In genomic region chr20:1437222-1437904, GRCh38 we compare ENCODE assay signal across 8 cellular contexts. TPM values are rescaled to one million over a fixed set of nuclear protein-coding genes. Genes with fewer than 3 reads are reported as not detected.
A peak's percentile ranks its signal among the peaks of the same experiment; 100 is the strongest.
DNase-seq lines count a peak whose midpoint lies in the region; ATAC-seq, FAIRE-seq and TF ChIP-seq lines count a peak whose summit lies in the region.

No MANE protein-coding gene starts in this region.

- no peaks in the 10 kb centered on the region for H3K79me2 ChIP-seq in MM.1S (ENCODE audit: low read length)

- WGBS in gastroesophageal sphincter (ENCODE audit: low coverage in 1 of 2), 2 donors = 34 to 91% methylated on average over 3 to 7 of the region's 7 CpGs
- WGBS in pancreas, 2 donors = 38 to 41% methylated on average over 7 of the region's 7 CpGs
- 40 to 56% methylated on average over 7 of the region's 7 CpGs for WGBS in tibial nerve, 2 donors

- ATAC-seq in gastroesophageal sphincter (no peak), pancreas (peak; percentile 64 to 93 (median 88))

- TF ChIP-seq POLR2A in gastroesophageal sphincter (IDR thresholded peaks at IDR 0.05) = no peak
- no peak for TF ChIP-seq POLR2A in tibial nerve (IDR thresholded peaks at IDR 0.05)

- CTCF ChIA-PET in GM10248 (lab: Yijun Ruan, JAX) = interaction anchor here (0.6 to 6.7 kb wide), 28 partner anchors 8 to 220 kb away, joined by 3 to 91 read pairs (median 4); partner anchors contain the start of genes FKBP1A, NSFL1C and SDCBP2

- intact Hi-C loops in pancreas (cut with DNase I) = no loop called here

- H3K36me3 ChIP-seq in MM.1S (replicated peaks; ENCODE audit: insufficient read depth, low read length) (no peaks in the 10 kb centered on the region), SK-N-MC (ENCODE audit: insufficient read depth, low read length) (peaks cover 8% of the 10 kb centered on the region; the same call in 1 of the 2 replicates), gastroesophageal sphincter (peaks cover 0 to 40% of the 10 kb centered on the region in 2 donors), pancreas (peaks cover 0 to 4% (median 3%) of the 10 kb centered on the region in 3 donors), tibial nerve (peaks cover 0 to 45% (median 0%) of the 10 kb centered on the region in 3 donors)

- H3K9ac ChIP-seq in MM.1S (ENCODE audit: low read length) (no peak overlapping the region), SK-N-MC (ENCODE audit: insufficient read length) (no peak overlapping the region)

- DNase-seq in GM10248 (ENCODE audit: extremely low spot score) (peak; percentile 79), MM.1S (peak; percentile 78), SK-N-MC (ENCODE audit: low read depth, low spot score) (peak; percentile 69), pancreas (peak; percentile 35 to 86 (median 70)), tibial nerve (ENCODE audit: low spot score in 2 of 2) (peak; percentile 49 to 51), cerebellar nuclear complex (lab: John Stamatoyannopoulos, UW) (no peak)
- peak; percentile 27 to 71 (median 58) for DNase-seq in activated naive CD4-positive, alpha-beta T cell (lab: John Stamatoyannopoulos, UW)

- no peak overlapping the region for H3K27ac ChIP-seq in MM.1S (ENCODE audit: low read length)
- no peak overlapping the region for H3K27ac ChIP-seq in SK-N-MC
- no peak overlapping the region for H3K27ac ChIP-seq in gastroesophageal sphincter
- H3K27ac ChIP-seq in pancreas = no peak overlapping the region
- H3K27ac ChIP-seq in tibial nerve = no peak overlapping the region

- no peaks in the 10 kb centered on the region for H3K9me2 ChIP-seq in MM.1S (replicated peaks; ENCODE audit: insufficient read depth, low read length)

- TF ChIP-seq EP300 in gastroesophageal sphincter (IDR thresholded peaks at IDR 0.05) (no peak), tibial nerve (IDR thresholded peaks at IDR 0.05) (no peak)

- no peak overlapping the region for H2AFZ ChIP-seq in MM.1S (ENCODE audit: low read length)

- H3K4me3 ChIP-seq in MM.1S (ENCODE audit: low read length) = no peak overlapping the region
- H3K4me3 ChIP-seq in SK-N-MC = no peak overlapping the region
- H3K4me3 ChIP-seq in gastroesophageal sphincter = no peak overlapping the region
- H3K4me3 ChIP-seq in pancreas = no peak overlapping the region
- no peak overlapping the region for H3K4me3 ChIP-seq in tibial nerve

- H3K9me3 ChIP-seq in MM.1S (replicated peaks; ENCODE audit: insufficient read depth, low read length) (no peaks in the 10 kb centered on the region), SK-N-MC (ENCODE audit: low read depth, low read length) (no peaks in the 10 kb centered on the region), gastroesophageal sphincter (no peaks in the 10 kb centered on the region), pancreas (no peaks in the 10 kb centered on the region), tibial nerve (no peaks in the 10 kb centered on the region)

- H3K4me1 ChIP-seq in MM.1S (ENCODE audit: low read length) = peaks cover 11% of the 10 kb centered on the region
- no peaks in the 10 kb centered on the region for H3K4me1 ChIP-seq in gastroesophageal sphincter
- no peaks in the 10 kb centered on the region for H3K4me1 ChIP-seq in pancreas
- H3K4me1 ChIP-seq in tibial nerve = no peaks in the 10 kb centered on the region

- peak; percentile 85 for TF ChIP-seq CTCF in GM10248 (IDR thresholded peaks at IDR 0.05; ENCODE audit: control extremely low read depth, extremely low read depth, low read depth, missing control alignments)
- TF ChIP-seq CTCF in MM.1S (IDR thresholded peaks at IDR 0.05; ENCODE audit: low read length) = peak; percentile 89
- peak; percentile 68 to 86 (median 74) for TF ChIP-seq CTCF in gastroesophageal sphincter (IDR thresholded peaks at IDR 0.05)
- TF ChIP-seq CTCF in pancreas (IDR thresholded peaks at IDR 0.05) = peak; percentile 46 to 82 (median 70)
- peak; percentile 68 to 83 (median 81) for TF ChIP-seq CTCF in tibial nerve (IDR thresholded peaks at IDR 0.05)

- POLR2A ChIA-PET in GM10248 (lab: Yijun Ruan, JAX) = no interaction called here

- no peak for FAIRE-seq in pancreas (lab: Jason Lieb, UNC)

- H3K4me2 ChIP-seq in MM.1S (ENCODE audit: low read depth, low read length) = no peak overlapping the region

- peaks cover 8% of the 10 kb centered on the region; the same call in 1 of the 2 replicates for H4K20me1 ChIP-seq in MM.1S (ENCODE audit: insufficient read depth, low read length)

- H3K27me3 ChIP-seq in MM.1S (replicated peaks; ENCODE audit: insufficient read depth, low read length) (peaks cover 14% of the 10 kb centered on the region; the same call in 1 of the 2 replicates), gastroesophageal sphincter (no peaks in the 10 kb centered on the region), pancreas (no peaks in the 10 kb centered on the region), tibial nerve (no peaks in the 10 kb centered on the region)

- peaks cover 4% of the 10 kb centered on the region for H3F3A ChIP-seq in MM.1S (ENCODE audit: insufficient read depth, low read length)

RNA-seq across cellular contexts. Expression of gene NSFL1C, which starts 29.3 kb away (rescaled TPM):
- 10 to 100 TPM; 48.8 to 64.1 (median 53.5) TPM for total RNA-seq in gastroesophageal sphincter
- total RNA-seq in pancreas = 10 to 100 TPM; 27.0 to 43.8 (median 34.3) TPM
- polyA plus RNA-seq in pancreas = 10 to 100 TPM; 23.7 to 32.1 TPM
- 10 to 100 TPM; 31.0 to 71.4 (median 49.9) TPM for total RNA-seq in tibial nerve

RNA-seq across cellular contexts. Expression of gene FKBP1A, which starts 44.5 kb away (rescaled TPM):
- 100 to 1,000 TPM in 1 of 4 donors, 10 to 100 TPM in 3; 78.6 to 116 (median 86.8) TPM for total RNA-seq in gastroesophageal sphincter
- total RNA-seq in pancreas = 100 to 1,000 TPM in 1 of 6 donors, 10 to 100 TPM in 5; 40.2 to 104 (median 67.3) TPM
- polyA plus RNA-seq in pancreas = 10 to 100 TPM; 62.1 to 86.7 TPM
- total RNA-seq in tibial nerve = 100 to 1,000 TPM in 3 of 4 donors, 10 to 100 TPM in 1; 92.2 to 172 (median 130) TPM

RNA-seq across cellular contexts. Expression of gene SIRPB2, which starts 53.9 kb away (rescaled TPM):
- total RNA-seq in gastroesophageal sphincter (10 to 100 TPM in 1 of 4 donors, 1 to 10 TPM in 3; 5.9 to 11.1 (median 8.3) TPM), pancreas (1 to 10 TPM in 3 of 6 donors, under 1 TPM in 3; 0.09 to 3.4 (median 0.74) TPM), tibial nerve (10 to 100 TPM in 2 of 4 donors, 1 to 10 TPM in 2; 3.9 to 28.5 (median 10.5) TPM)
- polyA plus RNA-seq in pancreas = under 1 TPM; 0.21 to 0.80 TPM

Comparison
In these comparisons a context has a peak if more than half of its experiments do, and no peak if none do; other contexts are left out.
1. DNase-seq: peak in GM10248 (single experiment), MM.1S (single experiment), SK-N-MC (single experiment), activated naive CD4-positive, alpha-beta T cell (4 of 4), pancreas (6 of 6) and tibial nerve (2 of 2); none in cerebellar nuclear complex (0 of 2).
2. Peak in every context shown above with its lines, with median percentiles within 50 percentile points of each other: CTCF ChIP-seq.